Comparison of ENCODE assay signal across 22 cellular contexts in genomic region chr9:95752129-95752731, GRCh38.
A peak's percentile ranks its signal among the peaks of the same experiment; 100 is the strongest.
DNase-seq lines count a peak whose midpoint lies in the region; ATAC-seq and TF ChIP-seq lines count a peak whose summit lies in the region.
"Had no signal": no experiment of that assay in that cellular context is flagged by ENCODE, and none has a peak within 500 bp of the region (broad histone marks: within the 10 kb centered on the region; RNA-seq: fewer than 3 reads in every experiment).

No MANE protein-coding gene starts in this region.

- H3K9me3 ChIP-seq in ES-I3 (ENCODE audit: control insufficient read depth, insufficient read depth, low read length), result no peaks in the 10 kb centered on the region
- H3K9me3 ChIP-seq in iPS-15b (ENCODE audit: control insufficient read depth, insufficient read depth, low read length), result no peaks in the 10 kb centered on the region
- H3K9me3 ChIP-seq: right lobe of liver, vagina had no signal

- intact Hi-C loops in sciatic nerve (cut with DNase I), result no loop called here

- H3K27ac ChIP-seq in coronary artery, result peak overlapping the region in 1 of 2 donors; percentile 26
- H3K27ac ChIP-seq: C4-2B, right lobe of liver, vagina, VCaP had no signal

- H3K27me3 ChIP-seq in iPS-15b (ENCODE audit: control insufficient read depth, insufficient read depth, low read length), result peaks cover 37% of the 10 kb centered on the region
- H3K27me3 ChIP-seq: right lobe of liver, vagina had no signal

- TF ChIP-seq CTCF in coronary artery (IDR thresholded peaks at IDR 0.05), result no peak

- H3K36me3 ChIP-seq in ES-I3 (ENCODE audit: insufficient read depth, low read length) (no peaks in the 10 kb centered on the region), iPS-15b (ENCODE audit: control insufficient read depth, insufficient read depth, low read length) (no peaks in the 10 kb centered on the region)
- H3K36me3 ChIP-seq: right lobe of liver, vagina had no signal

- ATAC-seq in sciatic nerve (no peak), GM21723 (IDR thresholded peaks at IDR 0.05; ENCODE audit: unreplicated experiment) (no peak)
- ATAC-seq: left colon had no signal

- no peak for DNase-seq in coronary artery (ENCODE audit: low spot score)
- peak; percentile 54 for DNase-seq in sciatic nerve (ENCODE audit: low spot score)
- no peak for DNase-seq in amniotic stem cell (lab: John Stamatoyannopoulos, UW)
- no peak for DNase-seq in central memory CD4-positive, alpha-beta T cell
- DNase-seq in NCI-H1417 (lab: John Stamatoyannopoulos, UW), result no peak
- DNase-seq: activated CD4-positive, alpha-beta T cell treated with anti-CD3 and anti-CD28 coated beads, Interleukin-2, amount 50 U/mL, for 4 hours; activated gamma-delta T cell treated with Interleukin-2 at 50 U/mL for 16 hours; activated T-cell treated with anti-CD3 and anti-CD28 coated beads for 4 hours; aorta; GF-D8; left colon; NCI-H1436; NCI-H2171 treated with DMSO at 0.1 percent for 48 hours; right lobe of liver; stimulated activated naive CD4-positive, alpha-beta T cell treated with Interleukin-2 at 50 U/mL for 16 hours; T-helper 2 cell had no signal

- H3K4me3 ChIP-seq in coronary artery (peak overlapping the region; percentile 58), iPS-15b (ENCODE audit: low read depth, low read length) (peak overlapping the region; percentile 67)
- H3K4me3 ChIP-seq: right lobe of liver had no signal

- H3K9ac ChIP-seq in ES-I3 (ENCODE audit: low read depth, low read length), result peak overlapping the region; percentile 75
- H3K9ac ChIP-seq in iPS-15b (ENCODE audit: low read depth, low read length), result no peak overlapping the region

- H3K4me1 ChIP-seq in ES-I3 (ENCODE audit: insufficient read depth, low read length), result peaks cover 31% of the 10 kb centered on the region
- peaks cover 28% of the 10 kb centered on the region for H3K4me1 ChIP-seq in iPS-15b (ENCODE audit: control insufficient read depth, insufficient read depth, low read length)
